ENCODE assay signal across 9 cellular contexts in the genomic region with DNA sequence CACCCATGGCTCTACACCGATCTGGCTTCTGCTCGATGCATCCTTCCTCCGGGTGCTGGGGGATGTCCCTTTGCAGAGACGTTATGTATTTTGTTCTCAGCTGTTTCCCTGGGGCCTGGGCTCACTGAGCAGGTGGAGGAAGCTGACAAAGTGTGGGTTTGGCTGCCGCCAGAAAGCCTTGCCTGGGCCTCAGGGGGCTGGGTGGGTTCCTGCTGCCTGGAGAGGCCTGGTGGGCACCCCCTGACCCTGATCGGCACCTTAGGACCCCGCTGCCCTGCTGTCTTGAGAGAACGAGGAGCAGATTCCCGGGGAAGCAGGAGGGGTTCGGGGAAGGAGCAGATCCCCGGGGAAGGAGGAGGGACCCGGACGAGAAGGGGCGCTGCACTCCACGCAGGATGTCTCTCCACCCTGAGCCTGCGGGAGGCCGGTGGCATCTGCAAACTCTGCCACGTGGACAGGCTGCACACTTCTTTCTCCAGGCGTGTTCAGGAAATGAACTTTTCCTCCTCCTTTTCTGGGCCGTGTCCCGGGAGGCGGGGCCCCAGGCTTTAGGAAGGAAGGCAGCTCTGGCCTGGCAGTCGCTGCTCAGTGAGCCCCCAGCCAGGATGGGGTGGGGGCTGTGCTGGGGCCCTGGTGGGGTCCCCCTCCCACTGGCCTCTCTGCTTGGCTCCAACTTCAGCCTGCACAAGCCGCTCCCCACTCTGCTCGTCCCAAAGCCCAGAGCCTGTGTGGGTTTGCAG.
DNase-seq lines count a peak whose midpoint lies in the region; ATAC-seq and TF ChIP-seq lines count a peak whose summit lies in the region.
"Had no signal": no experiment of that assay in that cellular context is flagged by ENCODE, and none has a peak within 500 bp of the region (broad histone marks: within the 10 kb centered on the region; RNA-seq: fewer than 3 reads in every experiment).

No MANE protein-coding gene starts in this region.

- TF ChIP-seq CTCF in AG04450 (IDR thresholded peaks at IDR 0.05; ENCODE audit: low read depth, low read length): peak; percentile 31

- H3K27ac ChIP-seq in AG04450 (ENCODE audit: low read depth, low read length) (peak overlapping the region; percentile 81), KOPT-K1 (ENCODE audit: low read depth, low read length, poor library complexity, severe bottlenecking) (peak overlapping the region; percentile 62)
- peak overlapping the region; percentile 25 for H3K27ac ChIP-seq in effector memory CD4-positive, alpha-beta T cell (ENCODE audit: insufficient read depth, low read length, poor library complexity, severe bottlenecking)
- H3K27ac ChIP-seq in naive thymus-derived CD4-positive, alpha-beta T cell (ENCODE audit: low read depth, low read length): peak overlapping the region; percentile 78

- H3K27me3 ChIP-seq in AG04450 (ENCODE audit: control insufficient read depth, insufficient read depth, low read length): no peaks in the 10 kb centered on the region
- no peaks in the 10 kb centered on the region for H3K27me3 ChIP-seq in effector memory CD4-positive, alpha-beta T cell (replicated peaks; ENCODE audit: control insufficient read depth, insufficient read depth, low read length, poor library complexity, severe bottlenecking)
- H3K27me3 ChIP-seq in naive thymus-derived CD4-positive, alpha-beta T cell (ENCODE audit: control insufficient read depth in 2 of 2, insufficient read depth in 2 of 2, low read length in 2 of 2): no peaks in the 10 kb centered on the region

- no peaks in the 10 kb centered on the region for H3K4me1 ChIP-seq in effector memory CD4-positive, alpha-beta T cell (ENCODE audit: control insufficient read depth, insufficient read depth, low read length, poor library complexity, severe bottlenecking)
- peaks cover 0 to 33% of the 10 kb centered on the region in 2 donors for H3K4me1 ChIP-seq in naive thymus-derived CD4-positive, alpha-beta T cell (ENCODE audit: control insufficient read depth in 2 of 2, insufficient read depth in 2 of 2, low read length in 2 of 2)

- ATAC-seq in naive thymus-derived CD4-positive, alpha-beta T cell: peak; percentile 75
- ATAC-seq in HG02763 (IDR thresholded peaks at IDR 0.05; ENCODE audit: unreplicated experiment) (no peak), HG02623 (IDR thresholded peaks at IDR 0.05; ENCODE audit: unreplicated experiment) (no peak)

- POLR2A ChIA-PET in AG04450 (lab: Yijun Ruan, JAX): interaction anchor here (0.7 to 2.4 kb wide), 3 partner anchors 17 to 170 kb away, joined by 3 to 15 read pairs (median 4); no protein-coding TSS in a partner anchor
- POLR2A ChIA-PET in naive thymus-derived CD4-positive, alpha-beta T cell (lab: Charles Lee): interaction anchor here (2.0 kb wide), 1 partner anchor 19 kb away, joined by 8 read pairs; no protein-coding TSS in a partner anchor

- intact Hi-C loops in naive thymus-derived CD4-positive, alpha-beta T cell (cut with micrococcal nuclease): loop anchor here in 1 of 2 donors (1.0 to 2.0 kb wide), 2 partner anchors 19 to 26 kb away; no protein-coding TSS in a partner anchor

- peaks cover 0 to 17% (median 9%) of the 10 kb centered on the region in 7 donors for H3K4me1 Mint-ChIP-seq in naive thymus-derived CD4-positive, alpha-beta T cell

- CTCF ChIA-PET in AG04450 (lab: Charles Lee): no interaction called here
- CTCF ChIA-PET in naive thymus-derived CD4-positive, alpha-beta T cell (lab: Charles Lee): interaction anchor here (1.5 kb wide), 1 partner anchor 18 kb away, joined by 6 read pairs; no protein-coding TSS in a partner anchor

- no peaks in the 10 kb centered on the region for H3K36me3 ChIP-seq in KOPT-K1 (ENCODE audit: insufficient read depth, low read length)
- no peaks in the 10 kb centered on the region for H3K36me3 ChIP-seq in effector memory CD4-positive, alpha-beta T cell (ENCODE audit: control insufficient read depth, insufficient read depth, low read length)
- H3K36me3 ChIP-seq in naive thymus-derived CD4-positive, alpha-beta T cell (ENCODE audit: control insufficient read depth in 2 of 3, insufficient read depth in 3 of 3, low read length in 3 of 3): no peaks in the 10 kb centered on the region

- no peaks in the 10 kb centered on the region for H3K27me3 Mint-ChIP-seq in naive thymus-derived CD4-positive, alpha-beta T cell

- peak overlapping the region in 7 of 10 donors; percentile 23 to 77 (median 66) for H3K4me3 Mint-ChIP-seq in naive thymus-derived CD4-positive, alpha-beta T cell

- H3K4me3 ChIP-seq in AG04450 (ENCODE audit: low read depth, low read length): no peak overlapping the region
- no peak overlapping the region for H3K4me3 ChIP-seq in effector memory CD4-positive, alpha-beta T cell (ENCODE audit: insufficient read depth, low read depth, low read length, poor library complexity, severe bottlenecking)
- no peak overlapping the region for H3K4me3 ChIP-seq in naive thymus-derived CD4-positive, alpha-beta T cell (ENCODE audit: low read length)

- peak overlapping the region; percentile 66 to 98 (median 95) for H3K27ac Mint-ChIP-seq in naive thymus-derived CD4-positive, alpha-beta T cell

- peaks cover 5% of the 10 kb centered on the region for H3K9me3 ChIP-seq in AG04450 (ENCODE audit: control insufficient read depth, insufficient read depth, low read length)
- H3K9me3 ChIP-seq in KOPT-K1 (ENCODE audit: insufficient read depth, low read length, poor library complexity, severe bottlenecking): no peaks in the 10 kb centered on the region
- no peaks in the 10 kb centered on the region for H3K9me3 ChIP-seq in effector memory CD4-positive, alpha-beta T cell (ENCODE audit: control insufficient read depth, low read length)
- no peaks in the 10 kb centered on the region for H3K9me3 ChIP-seq in naive thymus-derived CD4-positive, alpha-beta T cell (ENCODE audit: control insufficient read depth in 2 of 3, low read length in 3 of 3)

- H3K36me3 Mint-ChIP-seq in naive thymus-derived CD4-positive, alpha-beta T cell: no peaks in the 10 kb centered on the region

- H3K9me3 Mint-ChIP-seq in naive thymus-derived CD4-positive, alpha-beta T cell: no peaks in the 10 kb centered on the region

- DNase-seq in AG04450 (ENCODE audit: low read depth, low spot score): no peak
- no peak for DNase-seq in effector memory CD4-positive, alpha-beta T cell
- peak in 7 of 9 donors; percentile 41 to 72 (median 59) for DNase-seq in naive thymus-derived CD4-positive, alpha-beta T cell
- DNase-seq in SW 1271 (lab: John Stamatoyannopoulos, UW): no peak
- no peak for DNase-seq in OCI-M2 (lab: John Stamatoyannopoulos, UW; ENCODE audit: unreplicated experiment)
- DNase-seq: NCI-H2171 treated with DMSO at 0.1 percent for 48 hours had no signal

Comparison
In these comparisons a context has a peak if more than half of its experiments do, and no peak if none do; other contexts are left out.
1. DNase-seq: peak in naive thymus-derived CD4-positive, alpha-beta T cell (7 of 9); none in AG04450 (single experiment), effector memory CD4-positive, alpha-beta T cell (0 of 3), SW 1271 (0 of 2) and OCI-M2 (single experiment).
2. H3K27ac ChIP-seq: peak in every context shown above with its lines; median percentile 81 in AG04450; 78 in naive thymus-derived CD4-positive, alpha-beta T cell; 62 in KOPT-K1; 25 in effector memory CD4-positive, alpha-beta T cell.